In genomic region chr2:160092445-160092844, GRCh38 we compare ENCODE assay signal across 33 cellular contexts. TPM values are rescaled to one million over a fixed set of nuclear protein-coding genes. Genes with fewer than 3 reads are reported as not detected.
"Had no signal": no experiment of that assay in that cellular context is flagged by ENCODE, and none has a peak within 500 bp of the region (broad histone marks: within the 10 kb centered on the region; RNA-seq: fewer than 3 reads in every experiment).

No MANE protein-coding gene starts in this region.

- H3K27me3 ChIP-seq: adrenal gland, body of pancreas, cardiac muscle cell, colonic mucosa, gastroesophageal sphincter, heart right ventricle had no signal

- ATAC-seq: activated CD4-positive, CD25-positive, alpha-beta regulatory T cell treated with anti-CD3 and anti-CD28 coated beads, Interleukin-2, amount 50 U/mL, for 24 hours; activated CD8-positive, alpha-beta memory T cell treated with anti-CD3 and anti-CD28 coated beads, Interleukin-2, amount 10 ng/mL, durations not matched to agents 7 days and 5 days; activated CD8-positive, alpha-beta T cell treated with anti-CD3 and anti-CD28 coated beads, Interleukin-2, amount 10 ng/mL, durations not matched to agents 7 days and 5 days; activated naive CD8-positive, alpha-beta T cell treated with anti-CD3 and anti-CD28 coated beads, Interleukin-2, amount 50 U/mL, for 24 hours; body of pancreas; esophagus mucosa; gastroesophageal sphincter; heart right ventricle; T-cell had no signal

- DNase-seq: activated B cell treated with CpG ODN at 0.5 μM for 24 hours; activated CD4-positive, alpha-beta memory T cell treated with anti-CD3 and anti-CD28 coated beads for 36 hours; activated CD4-positive, alpha-beta T cell treated with anti-CD3 and anti-CD28 coated beads for 48 hours; activated CD8-positive, alpha-beta memory T cell treated with anti-CD3 and anti-CD28 coated beads, Interleukin-2, amount 10 ng/mL, durations not matched to agents 7 days and 5 days; activated CD8-positive, alpha-beta memory T cell treated with anti-CD3 and anti-CD28 coated beads, Interleukin-2, amount 50 U/mL, for 4 hours; activated CD8-positive, alpha-beta T cell treated with anti-CD3 and anti-CD28 coated beads, Interleukin-2, amount 10 ng/mL, durations not matched to agents 7 days and 5 days; activated effector memory CD4-positive, alpha-beta T cell treated with anti-CD3 and anti-CD28 coated beads, Interleukin-2, amount 50 U/mL, for 16 hours; activated naive CD4-positive, alpha-beta T cell treated with anti-CD3 and anti-CD28 coated beads for 36 hours; activated naive CD8-positive, alpha-beta T cell treated with anti-CD3 and anti-CD28 coated beads for 36 hours; activated naive CD8-positive, alpha-beta T cell treated with anti-CD3 and anti-CD28 coated beads, Interleukin-2, amount 50 U/mL, for 24 hours; activated T-cell treated with anti-CD3 and anti-CD28 coated beads, Interleukin-2, amount 50 U/mL, for 1 hour; activated T-cell treated with anti-CD3 and anti-CD28 coated beads, Interleukin-2, amount 50 U/mL, for 48 hours; adrenal gland; amygdala; aorta; body of pancreas; central memory CD4-positive, alpha-beta T cell; cerebellar nuclear complex; colonic mucosa; effector CD8-positive, alpha-beta T cell; foreskin melanocyte; heart right ventricle; T-cell; T-helper 9 cell; WERI-Rb-1 had no signal

- H3K4me3 ChIP-seq: adrenal gland, body of pancreas, cardiac muscle cell, colonic mucosa, gastroesophageal sphincter, heart right ventricle had no signal

- H3K4me1 ChIP-seq: adrenal gland, body of pancreas, colonic mucosa, gastroesophageal sphincter, heart right ventricle had no signal

- H3K36me3 ChIP-seq: adrenal gland, cardiac muscle cell, colonic mucosa, gastroesophageal sphincter, heart right ventricle, WERI-Rb-1 had no signal

- H3K27ac ChIP-seq: adrenal gland, body of pancreas, cardiac muscle cell, colonic mucosa, gastroesophageal sphincter, heart right ventricle, WERI-Rb-1 had no signal

RNA-seq across cellular contexts. Expression of gene PLA2R1, which starts 30.0 kb away (rescaled TPM):
- total RNA-seq: activated B cell treated with CpG ODN at 0.5 μM for 24 hours; activated CD4-positive, alpha-beta memory T cell treated with anti-CD3 and anti-CD28 coated beads for 36 hours; activated CD8-positive, alpha-beta memory T cell treated with anti-CD3 and anti-CD28 coated beads for 36 hours; activated CD8-positive, alpha-beta memory T cell treated with anti-CD3 and anti-CD28 coated beads, Interleukin-2, amount 10 ng/mL, durations not matched to agents 7 days and 5 days; activated CD8-positive, alpha-beta T cell treated with anti-CD3 and anti-CD28 coated beads, Interleukin-2, amount 10 ng/mL, durations not matched to agents 7 days and 5 days; activated naive CD4-positive, alpha-beta T cell treated with anti-CD3 and anti-CD28 coated beads for 36 hours; activated naive CD8-positive, alpha-beta T cell treated with anti-CD3 and anti-CD28 coated beads for 36 hours; activated T-helper 1 cell treated with anti-CD3 and anti-CD28 coated beads, Interleukin-12 subunit alpha, Interleukin-12 subunit beta, Interleukin-2, Interleukin-4 antibody, amounts not matched to agents 30 ng/mL and 10 ng/mL and 1 ng/mL, durations not matched to agents 14 hours and 24 hours and 36 hours; activated T-helper 2 cell treated with anti-CD3 and anti-CD28 coated beads, Interferon-gamma antibody, Interleukin-2, Interleukin-4, amounts not matched to agents 10 μg/mL and 5 μg/mL and 100 μg/mL, durations not matched to agents 14 hours and 24 hours and 36 hours; T-helper 2 cell treated with Interferon-gamma antibody and Interleukin-4, amounts not matched to agents 100 ng/mL and 5 ng/mL, for 36 hours had no signal
- polyA plus RNA-seq: cardiac muscle cell had no signal
